ENCODE assay signal across 9 cellular contexts in genomic region chr4:85825937-85826678, GRCh38.
DNase-seq lines count a peak whose midpoint lies in the region; ATAC-seq, FAIRE-seq and TF ChIP-seq lines count a peak whose summit lies in the region.
"Had no signal": no experiment of that assay in that cellular context is flagged by ENCODE, and none has a peak within 500 bp of the region (broad histone marks: within the 10 kb centered on the region; RNA-seq: fewer than 3 reads in every experiment).

No MANE protein-coding gene starts in this region.

- peak; percentile 59 for TF ChIP-seq CTCF in AG10803 (conservative IDR thresholded peaks at IDR 0.05; ENCODE audit: low read length)
- peak in 2 of 3 experiments; percentile 23 to 39; a peak in 2 of 4 replicates for TF ChIP-seq CTCF in H1 (IDR thresholded peaks at IDR 0.05; ENCODE audit: control extremely low read depth in 1 of 3, insufficient read depth in 1 of 3, low read depth in 1 of 3, low read length in 3 of 3)
- peak; percentile 26 to 52 (median 28) for TF ChIP-seq CTCF in nephron (IDR thresholded peaks at IDR 0.05; ENCODE audit: unreplicated experiment in 3 of 3)

- no peak overlapping the region for H3K14ac ChIP-seq in H1 (ENCODE audit: insufficient read length)

- no peaks in the 10 kb centered on the region for H3K27me3 ChIP-seq in H1 (replicated peaks in 1 of 4; ENCODE audit: control insufficient read depth in 3 of 4, extremely low read depth in 1 of 4, insufficient read depth in 3 of 4, low read length in 3 of 4)
- H3K27me3 ChIP-seq in effector memory CD4-positive, alpha-beta T cell (replicated peaks; ENCODE audit: control insufficient read depth, insufficient read depth, low read length, poor library complexity, severe bottlenecking), result no peaks in the 10 kb centered on the region

- H3K4me1 Mint-ChIP-seq in nephron, result peaks cover 72% of the 10 kb centered on the region

- H3K4me3 Mint-ChIP-seq in nephron, result peak overlapping the region; percentile 1 to 62 (median 5)

- no peak overlapping the region for H3K4ac ChIP-seq in H1 (replicated peaks; ENCODE audit: insufficient read length, low read depth, low read length)

- TF ChIP-seq EP300 in H1 (IDR thresholded peaks at IDR 0.05; ENCODE audit: borderline replicate concordance in 1 of 2, low read depth in 2 of 2, low read length in 2 of 2), result no peak

- WGBS in H1 (ENCODE audit: extremely low coverage in 1 of 2, insufficient coverage in 1 of 2, insufficient read length in 1 of 2, insufficient replicate concordance in 2 of 2, low coverage in 1 of 2, low lambda C conversion rate in 2 of 2, missing lambda C conversion rate in 1 of 2), 2 experiments, result 15% methylated on average over 7 of the region's 7 CpGs; no CpG with 5 or more reads in 1 of the 2 experiments

- H3K27ac Mint-ChIP-seq in nephron, result peak overlapping the region; percentile 73 to 98 (median 96)

- peak overlapping the region; percentile 54 for H2AFZ ChIP-seq in H1 (ENCODE audit: low read length)

- H3K27me3 Mint-ChIP-seq in nephron (ENCODE audit: low read depth), result no peaks in the 10 kb centered on the region

- peak overlapping the region; percentile 67 for H2BK5ac ChIP-seq in H1 (ENCODE audit: low read depth, low read length)

- H3K4me1 ChIP-seq in H1 (replicated peaks in 1 of 4; ENCODE audit: control insufficient read depth in 3 of 4, insufficient read depth in 4 of 4, low read length in 3 of 4), result peaks cover 9 to 19% (median 15%) of the 10 kb centered on the region in 4 experiments
- no peaks in the 10 kb centered on the region for H3K4me1 ChIP-seq in effector memory CD4-positive, alpha-beta T cell (ENCODE audit: control insufficient read depth, insufficient read depth, low read length, poor library complexity, severe bottlenecking)

- peak overlapping the region; percentile 41; the same call in 1 of the 2 replicates for H2BK12ac ChIP-seq in H1 (ENCODE audit: low read depth, low read length)

- FAIRE-seq in H1 (lab: Jason Lieb, UNC), result peak; percentile 83
- FAIRE-seq: keratinocyte had no signal

- DNase-seq in AG10803 (ENCODE audit: low read depth) (peak; percentile 82), NCI-H187 (lab: John Stamatoyannopoulos, UW) (peak; percentile 28 to 59), H1 (ENCODE audit: low read depth in 1 of 2, low spot score in 2 of 2) (peak; percentile 56 to 62)
- no peak for DNase-seq in effector memory CD4-positive, alpha-beta T cell
- no peak for DNase-seq in stimulated activated naive CD4-positive, alpha-beta T cell treated with Interleukin-2 at 50 U/mL for 16 hours (lab: John Stamatoyannopoulos, UW)

- H3K79me2 ChIP-seq in H1 (ENCODE audit: control insufficient read depth in 1 of 2, insufficient read depth in 2 of 2, low read length in 2 of 2), result no peaks in the 10 kb centered on the region

- no peak overlapping the region for H4K91ac ChIP-seq in H1 (replicated peaks; ENCODE audit: insufficient read length, low read length)

- H3K4me3 ChIP-seq in AG10803 (ENCODE audit: low read length), result no peak overlapping the region
- H3K4me3 ChIP-seq in H1 (ENCODE audit: extremely low read depth in 1 of 4, insufficient read depth in 2 of 4, low read depth in 3 of 4, low read length in 4 of 4), result peak overlapping the region in 1 of 4 experiments; percentile 28; a peak in 1 of 8 replicates
- no peak overlapping the region for H3K4me3 ChIP-seq in effector memory CD4-positive, alpha-beta T cell (ENCODE audit: insufficient read depth, low read depth, low read length, poor library complexity, severe bottlenecking)

- H2BK15ac ChIP-seq in H1 (ENCODE audit: low read length), result no peak overlapping the region

- no peaks in the 10 kb centered on the region for H3K36me3 ChIP-seq in H1 (ENCODE audit: control insufficient read depth in 2 of 4, insufficient read depth in 4 of 4, low read length in 3 of 4)
- no peaks in the 10 kb centered on the region for H3K36me3 ChIP-seq in effector memory CD4-positive, alpha-beta T cell (ENCODE audit: control insufficient read depth, insufficient read depth, low read length)

- no peak overlapping the region for H3K56ac ChIP-seq in H1 (replicated peaks; ENCODE audit: insufficient read length, low read depth, low read length)

- CTCF ChIA-PET in H1 (lab: Charles Lee; ENCODE audit: partially characterized antibody), result interaction anchor here (1.4 to 2.0 kb wide), 3 partner anchors 27 to 87 kb away, joined by 4 to 6 read pairs (median 4); no protein-coding TSS in a partner anchor

- H3K9me3 Mint-ChIP-seq in nephron, result no peaks in the 10 kb centered on the region

- H4K8ac ChIP-seq in H1 (ENCODE audit: extremely low read depth, insufficient read depth, low read length), result no peak overlapping the region

- no peaks in the 10 kb centered on the region for H3K36me3 Mint-ChIP-seq in nephron (ENCODE audit: low read depth)

- peak overlapping the region; percentile 82; the same call in 1 of the 2 replicates for H2BK20ac ChIP-seq in H1 (ENCODE audit: low read length)

- POLR2A ChIA-PET in H1 (lab: Charles Lee; ENCODE audit: partially characterized antibody), result no interaction called here

- H4K20me1 ChIP-seq in H1 (replicated peaks in 1 of 2; ENCODE audit: control insufficient read depth in 1 of 2, insufficient read depth in 2 of 2, low read length in 2 of 2), result no peaks in the 10 kb centered on the region

- no peak overlapping the region for H3K9ac ChIP-seq in H1 (replicated peaks in 1 of 4; ENCODE audit: extremely low read depth in 1 of 4, low read depth in 3 of 4, low read length in 3 of 4)

- peak overlapping the region; percentile 5 for H2BK120ac ChIP-seq in H1 (replicated peaks; ENCODE audit: low read depth, low read length)

- no peak overlapping the region for H3K23ac ChIP-seq in H1 (ENCODE audit: insufficient read length)

- H3K27ac ChIP-seq in H1 (ENCODE audit: low read depth, low read length), result peak overlapping the region; percentile 11; the same call in 1 of the 2 replicates
- H3K27ac ChIP-seq in effector memory CD4-positive, alpha-beta T cell (ENCODE audit: insufficient read depth, low read length, poor library complexity, severe bottlenecking), result no peak overlapping the region

- no peaks in the 10 kb centered on the region for H3K79me1 ChIP-seq in H1 (ENCODE audit: low read depth, low read length)

- H4K5ac ChIP-seq in H1 (ENCODE audit: insufficient read length, low read depth, low read length), result no peak overlapping the region

- H2AK5ac ChIP-seq in H1 (ENCODE audit: low read depth, low read length), result no peak overlapping the region; the same call in 1 of the 2 replicates

- H3K4me2 ChIP-seq in H1 (ENCODE audit: insufficient read depth in 1 of 2, low read depth in 2 of 2, low read length in 2 of 2), result peak overlapping the region; percentile 32 to 57

- TF ChIP-seq POLR2A in H1 (IDR thresholded peaks at IDR 0.05; ENCODE audit: control extremely low read depth in 1 of 2, low read depth in 2 of 2, low read length in 2 of 2), result no peak

- ATAC-seq in GM21447 (IDR thresholded peaks at IDR 0.05; ENCODE audit: unreplicated experiment), result peak; percentile 73
- no peak for ATAC-seq in GM21737 (IDR thresholded peaks at IDR 0.05; ENCODE audit: unreplicated experiment)

- H3K9me3 ChIP-seq in H1 (ENCODE audit: insufficient read depth in 2 of 2, low read depth in 1 of 2, low read length in 1 of 2), result no peaks in the 10 kb centered on the region
- H3K9me3 ChIP-seq in effector memory CD4-positive, alpha-beta T cell (ENCODE audit: control insufficient read depth, low read length), result no peaks in the 10 kb centered on the region

- peak overlapping the region; percentile 73; the same call in 1 of the 2 replicates for H3K18ac ChIP-seq in H1 (ENCODE audit: extremely low read depth, low read length)

- peak; percentile 41 to 59 for TF ChIP-seq RAD21 in H1 (IDR thresholded peaks at IDR 0.05 in 1 of 2, conservative IDR thresholded peaks at IDR 0.05 in 1 of 2; ENCODE audit: low read depth in 2 of 2, low read length in 2 of 2)

- peaks cover 2% of the 10 kb centered on the region; the same call in 1 of the 2 replicates for H3K23me2 ChIP-seq in H1 (ENCODE audit: low read depth, low read length)

TF ChIP-seq in H1, 55 proteins besides CTCF, POLR2A, EP300 and RAD21 (continues in another document):
- TF ChIP-seq BCL11A (IDR thresholded peaks at IDR 0.05; ENCODE audit: low read depth in 2 of 2, low read length in 2 of 2), result no peak
- no peak for TF ChIP-seq POU5F1 (IDR thresholded peaks at IDR 0.05; ENCODE audit: low read depth, low read length)
- no peak for TF ChIP-seq NANOG (IDR thresholded peaks at IDR 0.05; ENCODE audit: insufficient read depth, low read depth, low read length, poor library complexity, severe bottlenecking)
- no peak for TF ChIP-seq ASH2L (IDR thresholded peaks at IDR 0.05; ENCODE audit: low read length)
- TF ChIP-seq TBP (IDR thresholded peaks at IDR 0.05; ENCODE audit: low read depth, low read length), result no peak
- no peak for TF ChIP-seq SIRT6 (IDR thresholded peaks at IDR 0.05; ENCODE audit: low read length)
- no peak for TF ChIP-seq CEBPB (IDR thresholded peaks at IDR 0.05; ENCODE audit: low read depth, low read length)
- TF ChIP-seq NRF1 (IDR thresholded peaks at IDR 0.05; ENCODE audit: low read depth, low read length), result no peak
- TF ChIP-seq GABPA (IDR thresholded peaks at IDR 0.05; ENCODE audit: borderline replicate concordance, insufficient read depth, low read length), result no peak
- no peak for TF ChIP-seq SP2 (IDR thresholded peaks at IDR 0.05; ENCODE audit: low read length)
- no peak for TF ChIP-seq KDM5A (IDR thresholded peaks at IDR 0.05; ENCODE audit: low read length)
- TF ChIP-seq ATF3 (IDR thresholded peaks at IDR 0.05; ENCODE audit: insufficient read depth, low read depth, low read length), result no peak
- no peak for TF ChIP-seq SAP30 (IDR thresholded peaks at IDR 0.05; ENCODE audit: insufficient read depth, insufficient replicate concordance, low read length)
- TF ChIP-seq BACH1 (IDR thresholded peaks at IDR 0.05; ENCODE audit: low read length), result no peak
- no peak for TF ChIP-seq MAFK (IDR thresholded peaks at IDR 0.05; ENCODE audit: low read depth, low read length)
- TF ChIP-seq RBBP5 (IDR thresholded peaks at IDR 0.05; ENCODE audit: borderline replicate concordance, low read depth, low read length), result 0 out of 2 replicates have a peak, but pooled peaks have one; percentile 36
- TF ChIP-seq, protein P1, sequence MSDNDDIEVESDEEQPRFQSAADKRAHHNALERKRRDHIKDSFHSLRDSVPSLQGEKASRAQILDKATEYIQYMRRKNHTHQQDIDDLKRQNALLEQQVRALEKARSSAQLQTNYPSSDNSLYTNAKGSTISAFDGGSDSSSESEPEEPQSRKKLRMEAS (IDR thresholded peaks at IDR 0.05), result peak; percentile 88

Comparison
In these comparisons a context has a peak if more than half of its experiments do, and no peak if none do; other contexts are left out.
1. DNase-seq: peak in AG10803 (single experiment), NCI-H187 (2 of 2) and H1 (2 of 2); none in effector memory CD4-positive, alpha-beta T cell (0 of 3) and stimulated activated naive CD4-positive, alpha-beta T cell treated with Interleukin-2 at 50 U/mL for 16 hours (single experiment).
2. Peak in every context shown above with its lines, with median percentiles within 50 percentile points of each other: CTCF ChIP-seq.